ENCODE assay signal across 15 cellular contexts in the genomic region with DNA sequence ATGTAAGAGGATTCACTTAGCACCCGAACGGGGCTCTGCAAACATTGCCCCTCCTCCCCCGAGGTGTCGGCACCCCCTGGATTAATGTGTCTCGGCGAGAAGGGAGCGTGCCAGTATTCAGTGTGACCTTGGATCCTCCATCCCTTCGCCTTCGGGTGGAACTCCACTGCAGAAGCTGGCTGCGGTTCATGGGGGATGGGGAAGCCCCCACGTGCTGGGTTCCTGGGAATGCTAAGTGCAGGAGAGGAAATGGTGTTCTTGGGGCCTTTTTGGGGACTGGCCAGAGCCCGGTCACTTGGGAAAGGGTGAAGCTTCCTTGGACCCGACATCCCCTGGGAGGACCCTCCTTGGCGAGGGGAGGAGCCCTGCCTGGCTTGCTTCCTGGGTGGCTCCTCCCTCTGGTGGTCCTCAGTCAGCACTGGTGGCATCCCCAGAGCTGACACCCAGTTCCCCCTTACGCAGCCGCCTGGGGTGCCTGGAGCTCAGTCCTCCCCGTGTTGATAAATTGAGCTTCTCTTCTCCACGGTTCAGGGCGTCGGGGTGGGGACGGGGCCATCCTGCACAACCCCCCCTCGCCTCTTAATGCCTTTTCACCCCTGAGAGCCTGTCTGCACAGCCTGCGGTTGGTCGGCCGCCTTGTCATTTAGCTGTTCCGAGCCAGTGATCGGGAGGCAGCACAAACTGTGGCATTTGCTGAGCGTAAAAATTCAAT. TPM values are rescaled to one million over a fixed set of nuclear protein-coding genes. Genes with fewer than 3 reads are reported as not detected.
DNase-seq lines count a peak whose midpoint lies in the region; ATAC-seq and TF ChIP-seq lines count a peak whose summit lies in the region.
"Had no signal": no experiment of that assay in that cellular context is flagged by ENCODE, and none has a peak within 500 bp of the region (broad histone marks: within the 10 kb centered on the region; RNA-seq: fewer than 3 reads in every experiment).

No MANE protein-coding gene starts in this region.

- no peak overlapping the region for H3K4me3 ChIP-seq in GM23338
- H3K4me3 ChIP-seq in retinal pigment epithelial cell (ENCODE audit: low read length): peak overlapping the region; percentile 22
- H3K4me3 ChIP-seq: adrenal gland, tibial artery had no signal

- ATAC-seq in GM23338: no peak
- ATAC-seq in HG02763 (IDR thresholded peaks at IDR 0.05; ENCODE audit: unreplicated experiment): no peak
- ATAC-seq: foreskin keratinocyte; naive thymus-derived CD4-positive, alpha-beta T cell had no signal

- H3K27ac Mint-ChIP-seq in GM23338: no peak overlapping the region; the same call in 1 of the 2 replicates
- H3K27ac Mint-ChIP-seq: naive thymus-derived CD4-positive, alpha-beta T cell had no signal

- H3K27me3 Mint-ChIP-seq in GM23338 (ENCODE audit: insufficient read depth, low read depth, poor library complexity): peaks cover 59% of the 10 kb centered on the region
- H3K27me3 Mint-ChIP-seq: naive thymus-derived CD4-positive, alpha-beta T cell had no signal

- H3K9me3 Mint-ChIP-seq in GM23338: peaks cover 8% of the 10 kb centered on the region; the same call in 2 of the 3 replicates
- H3K9me3 Mint-ChIP-seq: naive thymus-derived CD4-positive, alpha-beta T cell had no signal

- peaks cover 5% of the 10 kb centered on the region for H3K36me3 Mint-ChIP-seq in GM23338 (ENCODE audit: low read depth)

- no peaks in the 10 kb centered on the region; the same call in 1 of the 2 replicates for H4K20me1 ChIP-seq in GM23338 (replicated peaks; ENCODE audit: insufficient read depth)

- DNase-seq in GM23338 (ENCODE audit: low spot score): no peak
- DNase-seq in RPMI7951 (ENCODE audit: low read depth): peak; percentile 68
- peak; percentile 50 for DNase-seq in glomerular visceral epithelial cell (ENCODE audit: extremely low spot score)
- DNase-seq in retinal pigment epithelial cell (ENCODE audit: low read depth): no peak
- no peak for DNase-seq in EL
- DNase-seq in NCI-H774 (lab: John Stamatoyannopoulos, UW): no peak
- DNase-seq in NCI-H1092 treated with DMSO at 0.1 percent for 48 hours (lab: John Stamatoyannopoulos, UW): no peak
- DNase-seq: adrenal gland; Calu3; dermis blood vessel endothelial cell; foreskin keratinocyte; KG1; naive thymus-derived CD4-positive, alpha-beta T cell; tibial artery had no signal

- H3K4me1 ChIP-seq in GM23338 (ENCODE audit: insufficient read depth): peaks cover 95% of the 10 kb centered on the region
- H3K4me1 ChIP-seq: foreskin keratinocyte had no signal

- H3K4me3 Mint-ChIP-seq in GM23338: peak overlapping the region; percentile 39; the same call in 1 of the 3 replicates
- H3K4me3 Mint-ChIP-seq: naive thymus-derived CD4-positive, alpha-beta T cell had no signal

- TF ChIP-seq CTCF in GM23338 (conservative IDR thresholded peaks at IDR 0.05; ENCODE audit: low read depth in 2 of 2) (no peak), retinal pigment epithelial cell (conservative IDR thresholded peaks at IDR 0.05; ENCODE audit: low read depth, low read length) (peak; percentile 13)

- H3K27me3 ChIP-seq in GM23338 (ENCODE audit: insufficient read depth): peaks cover 16% of the 10 kb centered on the region
- H3K27me3 ChIP-seq: adrenal gland, tibial artery had no signal

- peak overlapping the region; percentile 76 for H3K4me2 ChIP-seq in GM23338

- no peaks in the 10 kb centered on the region for H3K36me3 ChIP-seq in GM23338 (ENCODE audit: insufficient read depth)
- H3K36me3 ChIP-seq: adrenal gland, tibial artery had no signal

- H3K79me2 ChIP-seq in GM23338 (replicated peaks; ENCODE audit: insufficient read depth): peaks cover 52% of the 10 kb centered on the region

- no peaks in the 10 kb centered on the region for H3K9me2 ChIP-seq in GM23338 (ENCODE audit: insufficient read depth)

- H3K27ac ChIP-seq in GM23338 (ENCODE audit: low read depth): no peak overlapping the region
- H3K27ac ChIP-seq: foreskin keratinocyte, tibial artery had no signal

- no peak overlapping the region for H2AFZ ChIP-seq in GM23338

- H3K4me1 Mint-ChIP-seq in GM23338: peaks cover 93% of the 10 kb centered on the region

- H3F3A ChIP-seq in GM23338 (replicated peaks; ENCODE audit: low read depth): peaks cover 36% of the 10 kb centered on the region

TF ChIP-seq in GM23338, 12 proteins besides CTCF, POLR2A, EP300 and RAD21 (continues in another document):
- no peak for TF ChIP-seq JUNB (IDR thresholded peaks at IDR 0.05; ENCODE audit: unreplicated experiment)
- TF ChIP-seq, protein P1, sequence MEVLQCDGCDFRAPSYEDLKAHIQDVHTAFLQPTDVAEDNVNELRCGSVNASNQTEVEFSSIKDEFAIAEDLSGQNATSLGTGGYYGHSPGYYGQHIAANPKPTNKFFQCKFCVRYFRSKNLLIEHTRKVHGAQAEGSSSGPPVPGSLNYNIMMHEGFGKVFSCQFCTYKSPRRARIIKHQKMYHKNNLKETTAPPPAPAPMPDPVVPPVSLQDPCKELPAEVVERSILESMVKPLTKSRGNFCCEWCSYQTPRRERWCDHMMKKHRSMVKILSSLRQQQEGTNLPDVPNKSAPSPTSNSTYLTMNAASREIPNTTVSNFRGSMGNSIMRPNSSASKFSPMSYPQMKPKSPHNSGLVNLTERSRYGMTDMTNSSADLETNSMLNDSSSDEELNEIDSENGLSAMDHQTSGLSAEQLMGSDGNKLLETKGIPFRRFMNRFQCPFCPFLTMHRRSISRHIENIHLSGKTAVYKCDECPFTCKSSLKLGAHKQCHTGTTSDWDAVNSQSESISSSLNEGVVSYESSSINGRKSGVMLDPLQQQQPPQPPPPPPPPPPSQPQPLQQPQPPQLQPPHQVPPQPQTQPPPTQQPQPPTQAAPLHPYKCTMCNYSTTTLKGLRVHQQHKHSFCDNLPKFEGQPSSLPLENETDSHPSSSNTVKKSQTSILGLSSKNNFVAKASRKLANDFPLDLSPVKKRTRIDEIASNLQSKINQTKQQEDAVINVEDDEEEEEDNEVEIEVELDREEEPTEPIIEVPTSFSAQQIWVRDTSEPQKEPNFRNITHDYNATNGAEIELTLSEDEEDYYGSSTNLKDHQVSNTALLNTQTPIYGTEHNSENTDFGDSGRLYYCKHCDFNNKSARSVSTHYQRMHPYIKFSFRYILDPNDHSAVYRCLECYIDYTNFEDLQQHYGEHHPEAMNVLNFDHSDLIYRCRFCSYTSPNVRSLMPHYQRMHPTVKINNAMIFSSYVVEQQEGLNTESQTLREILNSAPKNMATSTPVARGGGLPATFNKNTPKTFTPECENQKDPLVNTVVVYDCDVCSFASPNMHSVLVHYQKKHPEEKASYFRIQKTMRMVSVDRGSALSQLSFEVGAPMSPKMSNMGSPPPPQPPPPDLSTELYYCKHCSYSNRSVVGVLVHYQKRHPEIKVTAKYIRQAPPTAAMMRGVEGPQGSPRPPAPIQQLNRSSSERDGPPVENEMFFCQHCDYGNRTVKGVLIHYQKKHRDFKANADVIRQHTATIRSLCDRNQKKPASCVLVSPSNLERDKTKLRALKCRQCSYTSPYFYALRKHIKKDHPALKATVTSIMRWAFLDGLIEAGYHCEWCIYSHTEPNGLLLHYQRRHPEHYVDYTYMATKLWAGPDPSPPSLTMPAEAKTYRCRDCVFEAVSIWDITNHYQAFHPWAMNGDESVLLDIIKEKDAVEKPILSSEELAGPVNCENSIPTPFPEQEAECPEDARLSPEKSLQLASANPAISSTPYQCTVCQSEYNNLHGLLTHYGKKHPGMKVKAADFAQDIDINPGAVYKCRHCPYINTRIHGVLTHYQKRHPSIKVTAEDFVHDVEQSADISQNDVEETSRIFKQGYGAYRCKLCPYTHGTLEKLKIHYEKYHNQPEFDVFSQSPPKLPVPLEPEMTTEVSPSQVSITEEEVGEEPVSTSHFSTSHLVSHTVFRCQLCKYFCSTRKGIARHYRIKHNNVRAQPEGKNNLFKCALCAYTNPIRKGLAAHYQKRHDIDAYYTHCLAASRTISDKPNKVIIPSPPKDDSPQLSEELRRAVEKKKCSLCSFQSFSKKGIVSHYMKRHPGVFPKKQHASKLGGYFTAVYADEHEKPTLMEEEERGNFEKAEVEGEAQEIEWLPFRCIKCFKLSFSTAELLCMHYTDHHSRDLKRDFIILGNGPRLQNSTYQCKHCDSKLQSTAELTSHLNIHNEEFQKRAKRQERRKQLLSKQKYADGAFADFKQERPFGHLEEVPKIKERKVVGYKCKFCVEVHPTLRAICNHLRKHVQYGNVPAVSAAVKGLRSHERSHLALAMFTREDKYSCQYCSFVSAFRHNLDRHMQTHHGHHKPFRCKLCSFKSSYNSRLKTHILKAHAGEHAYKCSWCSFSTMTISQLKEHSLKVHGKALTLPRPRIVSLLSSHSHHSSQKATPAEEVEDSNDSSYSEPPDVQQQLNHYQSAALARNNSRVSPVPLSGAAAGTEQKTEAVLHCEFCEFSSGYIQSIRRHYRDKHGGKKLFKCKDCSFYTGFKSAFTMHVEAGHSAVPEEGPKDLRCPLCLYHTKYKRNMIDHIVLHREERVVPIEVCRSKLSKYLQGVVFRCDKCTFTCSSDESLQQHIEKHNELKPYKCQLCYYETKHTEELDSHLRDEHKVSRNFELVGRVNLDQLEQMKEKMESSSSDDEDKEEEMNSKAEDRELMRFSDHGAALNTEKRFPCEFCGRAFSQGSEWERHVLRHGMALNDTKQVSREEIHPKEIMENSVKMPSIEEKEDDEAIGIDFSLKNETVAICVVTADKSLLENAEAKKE (CRISPR knock-in tag; IDR thresholded peaks at IDR 0.05): no peak
- no peak for TF ChIP-seq POLR2AphosphoS5 (IDR thresholded peaks at IDR 0.05; ENCODE audit: low read depth)
- TF ChIP-seq EZH2phosphoT487 (IDR thresholded peaks at IDR 0.05; ENCODE audit: unreplicated experiment): no peak
- TF ChIP-seq ETS1 (IDR thresholded peaks at IDR 0.05): no peak

RNA-seq across cellular contexts. Expression of gene GSE1, which starts 30.8 kb away (rescaled TPM):
- 118 and 135 TPM in 2 replicates for total RNA-seq in GM23338 (2014; rRNA removed; shearing (Covaris generic))
- polyA plus RNA-seq in GM23338 (2016; fragmentation: Nextera tagmentation; extraction: Ambion mirVana): 32.4 and 34.0 TPM in 2 replicates
- total RNA-seq in RPMI7951 (2014; rRNA removed; shearing (Covaris generic)): 7.0 and 10.1 TPM in 2 replicates

Comparison
In these comparisons a context has a peak if more than half of its experiments do, and no peak if none do; other contexts are left out.
1. DNase-seq: peak in RPMI7951 (single experiment) and glomerular visceral epithelial cell (single experiment); none in GM23338 (single experiment), retinal pigment epithelial cell (single experiment), EL (single experiment), NCI-H774 (single experiment) and NCI-H1092 treated with DMSO at 0.1 percent for 48 hours (single experiment).
2. RNA of gene GSE1, which starts 30.8 kb away (total RNA-seq): 118 to 135 TPM in GM23338; 7.0 to 10.1 TPM in RPMI7951; every median in the first group is over 10 times any median in the second.